14 cellular contexts compared by ENCODE assay signal in genomic region chr1:9331558-9332346, GRCh38. TPM values are rescaled to one million over a fixed set of nuclear protein-coding genes. Genes with fewer than 3 reads are reported as not detected.
A peak's percentile ranks its signal among the peaks of the same experiment; 100 is the strongest.
DNase-seq lines count a peak whose midpoint lies in the region; ATAC-seq and TF ChIP-seq lines count a peak whose summit lies in the region.
"Had no signal": no experiment of that assay in that cellular context is flagged by ENCODE, and none has a peak within 500 bp of the region (broad histone marks: within the 10 kb centered on the region; RNA-seq: fewer than 3 reads in every experiment).

No MANE protein-coding gene starts in this region.

- peaks cover 4% of the 10 kb centered on the region for H3K4me1 ChIP-seq in foreskin keratinocyte
- H3K4me1 ChIP-seq in smooth muscle cell (ENCODE audit: low read depth) = peaks cover 4% of the 10 kb centered on the region

- peaks cover 100% of the 10 kb centered on the region for H3K79me2 ChIP-seq in smooth muscle cell (ENCODE audit: low read depth)

- H3K36me3 ChIP-seq in smooth muscle cell (ENCODE audit: low read depth) = no peaks in the 10 kb centered on the region
- H3K36me3 ChIP-seq: ovary had no signal

- TF ChIP-seq CTCF in foreskin keratinocyte (conservative IDR thresholded peaks at IDR 0.05) (peak; percentile 5), smooth muscle cell (IDR thresholded peaks at IDR 0.05; ENCODE audit: borderline replicate concordance, insufficient read depth, poor library complexity, severe bottlenecking) (no peak)

- H3K27me3 Mint-ChIP-seq in T-helper 17 cell = no peaks in the 10 kb centered on the region
- H3K27me3 Mint-ChIP-seq: type B pancreatic cell had no signal

- peaks cover 18% of the 10 kb centered on the region for H3F3A ChIP-seq in smooth muscle cell (ENCODE audit: low read depth)

- H3K27ac ChIP-seq in foreskin keratinocyte (no peak overlapping the region), smooth muscle cell (ENCODE audit: low read depth) (peak overlapping the region; percentile 61)
- H3K27ac ChIP-seq: ovary had no signal

- ATAC-seq in T-helper 17 cell (no peak), foreskin keratinocyte (no peak), HG03039 (IDR thresholded peaks at IDR 0.05; ENCODE audit: unreplicated experiment) (no peak)

- H3K4me3 Mint-ChIP-seq in T-helper 17 cell = no peak overlapping the region
- H3K4me3 Mint-ChIP-seq: type B pancreatic cell had no signal

- no peaks in the 10 kb centered on the region for H3K27me3 ChIP-seq in foreskin keratinocyte
- H3K27me3 ChIP-seq in smooth muscle cell (ENCODE audit: low read depth) = no peaks in the 10 kb centered on the region
- H3K27me3 ChIP-seq: ovary had no signal

- WGBS in smooth muscle cell (ENCODE audit: low lambda C conversion rate) = 52% methylated on average over 13 of the region's 13 CpGs

- H3K4me2 ChIP-seq in smooth muscle cell = peak overlapping the region; percentile 35

- no peak overlapping the region for H3K9ac ChIP-seq in smooth muscle cell (ENCODE audit: low read depth)

- peaks cover 24% of the 10 kb centered on the region for H3K4me1 Mint-ChIP-seq in T-helper 17 cell

- peak overlapping the region; percentile 75 for H3K27ac Mint-ChIP-seq in T-helper 17 cell

- peaks cover 99% of the 10 kb centered on the region for H4K20me1 ChIP-seq in smooth muscle cell (ENCODE audit: low read depth)

- DNase-seq in HPDE6-E6E7 (ENCODE audit: extremely low spot score) = peak; percentile 48
- DNase-seq in T-helper 17 cell = no peak
- peak; percentile 68 to 75 for DNase-seq in foreskin keratinocyte
- DNase-seq in smooth muscle cell (lab: John Stamatoyannopoulos, UW; ENCODE audit: unreplicated experiment) = no peak
- DNase-seq in globus pallidus (ENCODE audit: low spot score) = no peak
- no peak for DNase-seq in GM03348 (ENCODE audit: low spot score)
- DNase-seq: activated naive CD4-positive, alpha-beta T cell; dermis blood vessel endothelial cell; KG1; NCI-H1417 treated with DMSO at 0.1 percent for 48 hours; ovary; stimulated activated CD4-positive, alpha-beta T cell treated with anti-CD3 and anti-CD28 coated beads, Interleukin-4, amount 100 ng/mL, for 4 hours had no signal

- no peak overlapping the region for H2AFZ ChIP-seq in smooth muscle cell (ENCODE audit: low read depth)

- no peaks in the 10 kb centered on the region for H3K9me3 ChIP-seq in T-helper 17 cell (ENCODE audit: control insufficient read depth, low read length, poor library complexity, severe bottlenecking)
- H3K9me3 ChIP-seq in smooth muscle cell (replicated peaks; ENCODE audit: low read depth) = no peaks in the 10 kb centered on the region
- H3K9me3 ChIP-seq: ovary had no signal

- H3K36me3 Mint-ChIP-seq in T-helper 17 cell (ENCODE audit: low read depth) = peaks cover 3% of the 10 kb centered on the region

- H3K4me3 ChIP-seq in smooth muscle cell = no peak overlapping the region
- H3K4me3 ChIP-seq: ovary had no signal

RNA-seq across cellular contexts. Expression of gene SPSB1, which starts 39.1 kb away (rescaled TPM):
- 1 to 10 TPM; 7.7 to 9.2 TPM for total RNA-seq in T-helper 17 cell
- total RNA-seq in foreskin keratinocyte = 10.3 and 12.9 TPM in 2 replicates
- polyA plus RNA-seq in foreskin keratinocyte = 11.6 and 12.5 TPM in 2 replicates
- 27.6 and 38.0 TPM in 2 replicates for total RNA-seq in smooth muscle cell
- 37.0 and 44.5 TPM in 2 replicates for polyA plus RNA-seq in smooth muscle cell

Comparison
In these comparisons a context has a peak if more than half of its experiments do, and no peak if none do; other contexts are left out.
1. DNase-seq: peak in HPDE6-E6E7 (single experiment) and foreskin keratinocyte (2 of 2); none in T-helper 17 cell (0 of 3), smooth muscle cell (single experiment), globus pallidus (single experiment) and GM03348 (single experiment).